ENCODE assay signal across 20 cellular contexts in genomic region chr14:68482018-68482417, GRCh38.
DNase-seq lines count a peak whose midpoint lies in the region; ATAC-seq, FAIRE-seq and TF ChIP-seq lines count a peak whose summit lies in the region.
"Had no signal": no experiment of that assay in that cellular context is flagged by ENCODE, and none has a peak within 500 bp of the region (broad histone marks: within the 10 kb centered on the region; RNA-seq: fewer than 3 reads in every experiment).

No MANE protein-coding gene starts in this region.

- no peak for ATAC-seq in CD4-positive, CD25-positive, alpha-beta regulatory T cell (ENCODE audit: low read depth in 2 of 2)
- ATAC-seq in K562 = no peak
- no peak for ATAC-seq in GM18498 (IDR thresholded peaks at IDR 0.05; ENCODE audit: unreplicated experiment)
- ATAC-seq in GM21619 (IDR thresholded peaks at IDR 0.05; ENCODE audit: unreplicated experiment) = no peak
- ATAC-seq: Panc1 had no signal

- no peaks in the 10 kb centered on the region for H3K79me2 ChIP-seq in K562 (ENCODE audit: control insufficient read depth, insufficient read depth, low read length)

- POLR2A ChIA-PET in CD4-positive, alpha-beta memory T cell (lab: Charles Lee; ENCODE audit: partially characterized antibody) = interaction anchor here (5.8 kb wide), 1 partner anchor 25 kb away, joined by 55 read pairs; no protein-coding TSS in a partner anchor
- POLR2A ChIA-PET in K562 (lab: Yijun Ruan, JAX) = no interaction called here

- peaks cover 5% of the 10 kb centered on the region for H3K36me3 Mint-ChIP-seq in CD4-positive, CD25-positive, alpha-beta regulatory T cell
- H3K36me3 Mint-ChIP-seq in CD4-positive, alpha-beta memory T cell = no peaks in the 10 kb centered on the region

- peaks cover 0 to 3% (median 0%) of the 10 kb centered on the region in 7 donors for H3K9me3 Mint-ChIP-seq in CD4-positive, CD25-positive, alpha-beta regulatory T cell
- no peaks in the 10 kb centered on the region for H3K9me3 Mint-ChIP-seq in CD4-positive, alpha-beta memory T cell

- H3K27ac Mint-ChIP-seq in CD4-positive, CD25-positive, alpha-beta regulatory T cell = peak overlapping the region; percentile 41 to 93 (median 88)
- H3K27ac Mint-ChIP-seq in CD4-positive, alpha-beta memory T cell = peak overlapping the region in 5 of 7 donors; percentile 2 to 76 (median 38)

- no peaks in the 10 kb centered on the region for H3K27me3 Mint-ChIP-seq in CD4-positive, CD25-positive, alpha-beta regulatory T cell
- H3K27me3 Mint-ChIP-seq in CD4-positive, alpha-beta memory T cell = no peaks in the 10 kb centered on the region

- no peaks in the 10 kb centered on the region for H4K20me1 ChIP-seq in K562 (replicated peaks; ENCODE audit: control insufficient read depth, insufficient read depth, low read length)
- H4K20me1 ChIP-seq: BLaER1 had no signal

- in situ Hi-C loops in K562 (cut with MboI) = no loop called here

- no peak overlapping the region for H2AFZ ChIP-seq in K562 (ENCODE audit: low read depth, low read length)

- CTCF ChIA-PET in CD4-positive, alpha-beta memory T cell (lab: Charles Lee; ENCODE audit: partially characterized antibody) = no interaction called here
- CTCF ChIA-PET in K562 (lab: Yijun Ruan, JAX; ENCODE audit: low intra/inter-chr PET ratio) = no interaction called here

- WGBS in K562 (ENCODE audit: insufficient coverage, low coverage, missing lambda C conversion rate) = 96% methylated on average over 2 of the region's 2 CpGs
- WGBS in small intestine, 3 donors = 55 to 77% (median 77%) methylated on average over 2 of the region's 2 CpGs

- TF ChIP-seq RAD21 in K562 (CRISPR knock-in tag; conservative IDR thresholded peaks at IDR 0.05 in 1 of 2, IDR thresholded peaks at IDR 0.05 in 1 of 2) = no peak

- H3K36me3 ChIP-seq in CD4-positive, CD25-positive, alpha-beta regulatory T cell (ENCODE audit: control insufficient read depth, insufficient read depth, low read length) = no peaks in the 10 kb centered on the region
- no peaks in the 10 kb centered on the region for H3K36me3 ChIP-seq in CD4-positive, alpha-beta memory T cell (ENCODE audit: insufficient read depth, low read length)
- H3K36me3 ChIP-seq in K562 (ENCODE audit: control insufficient read depth, insufficient read depth, low read length) (no peaks in the 10 kb centered on the region), small intestine (ENCODE audit: control insufficient read depth in 2 of 2, insufficient read depth in 2 of 2, low read length in 2 of 2) (no peaks in the 10 kb centered on the region)
- H3K36me3 ChIP-seq: BLaER1 had no signal

- H3K27me3 ChIP-seq in CD4-positive, CD25-positive, alpha-beta regulatory T cell (ENCODE audit: control insufficient read depth, insufficient read depth, low read length) = no peaks in the 10 kb centered on the region
- no peaks in the 10 kb centered on the region for H3K27me3 ChIP-seq in CD4-positive, alpha-beta memory T cell (ENCODE audit: insufficient read depth, low read length)
- H3K27me3 ChIP-seq in K562 (ENCODE audit: control insufficient read depth in 2 of 2, insufficient read depth in 2 of 2, low read length in 2 of 2) (no peaks in the 10 kb centered on the region), small intestine (ENCODE audit: control insufficient read depth in 2 of 2, insufficient read depth in 2 of 2, low read length in 2 of 2) (no peaks in the 10 kb centered on the region)
- H3K27me3 ChIP-seq: BLaER1 had no signal

- no TSS peak for BruUV-seq in K562 (replicated peaks; lab: Mats Ljungman, UMichigan)

- TF ChIP-seq EP300 in K562 (IDR thresholded peaks at IDR 0.05; ENCODE audit: low read length) = no peak

- TF ChIP-seq CTCF in K562 (IDR thresholded peaks at IDR 0.05 in 2 of 3, conservative IDR thresholded peaks at IDR 0.05 in 1 of 3; ENCODE audit: insufficient read depth in 2 of 3, low read depth in 1 of 3, low read length in 3 of 3) = no peak

- intact Hi-C loops in CD4-positive, alpha-beta memory T cell (cut with micrococcal nuclease) = no loop called here
- intact Hi-C loops in K562 (cut with micrococcal nuclease) = no loop called here
- intact Hi-C loops in posterior vena cava (cut with DNase I) = no loop called here

- no peak overlapping the region for H3K4me2 ChIP-seq in K562 (ENCODE audit: insufficient read depth, low read length)
- H3K4me2 ChIP-seq: BLaER1 had no signal

- peaks cover 19% of the 10 kb centered on the region for H3K4me1 ChIP-seq in CD4-positive, CD25-positive, alpha-beta regulatory T cell (ENCODE audit: control insufficient read depth, insufficient read depth, low read length, poor library complexity, severe bottlenecking)
- peaks cover 43% of the 10 kb centered on the region for H3K4me1 ChIP-seq in CD4-positive, alpha-beta memory T cell (ENCODE audit: insufficient read depth, low read length)
- H3K4me1 ChIP-seq in K562 (replicated peaks in 1 of 2; ENCODE audit: control insufficient read depth in 2 of 2, insufficient read depth in 2 of 2, low read length in 2 of 2) (peaks cover 0 to 44% of the 10 kb centered on the region in 2 experiments; a peak in 4 of 5 replicates), small intestine (ENCODE audit: control insufficient read depth in 2 of 2, insufficient read depth in 1 of 2, low read depth in 1 of 2, low read length in 1 of 2) (peaks cover 0 to 15% of the 10 kb centered on the region in 2 donors)

- H3K4me3 ChIP-seq in CD4-positive, CD25-positive, alpha-beta regulatory T cell (ENCODE audit: low read depth, low read length) = no peak overlapping the region
- no peak overlapping the region for H3K4me3 ChIP-seq in CD4-positive, alpha-beta memory T cell (ENCODE audit: low read length in 2 of 2)
- no peak overlapping the region for H3K4me3 ChIP-seq in K562
- no peak overlapping the region for H3K4me3 ChIP-seq in small intestine (ENCODE audit: low read depth in 1 of 2, low read length in 2 of 2)
- H3K4me3 ChIP-seq: BLaER1 had no signal

- DNase-seq in CD4-positive, CD25-positive, alpha-beta regulatory T cell = no peak
- DNase-seq in CD4-positive, alpha-beta memory T cell = no peak
- no peak for DNase-seq in K562 (ENCODE audit: extremely low read depth in 1 of 4, low spot score in 3 of 4)
- DNase-seq in small intestine = peak; percentile 20
- DNase-seq in posterior vena cava (ENCODE audit: low spot score) = no peak
- DNase-seq: ACHN, DMS53, GDM1, IMR-90, MV-4-11, NCI-H1105 treated with DMSO at 0.1 percent for 48 hours, NCI-H2081, NCI-H2171 treated with DMSO at 0.1 percent for 48 hours, NCI-H524 treated with DMSO at 0.1 percent for 48 hours, NCI-H82 had no signal

- H3K4me3 Mint-ChIP-seq in CD4-positive, CD25-positive, alpha-beta regulatory T cell = no peak overlapping the region
- peak overlapping the region in 2 of 8 donors; percentile 14 to 17 for H3K4me3 Mint-ChIP-seq in CD4-positive, alpha-beta memory T cell

- no peaks in the 10 kb centered on the region for H3K9me1 ChIP-seq in K562 (ENCODE audit: control insufficient read depth, insufficient read depth, low read length)

- peaks cover 8 to 60% (median 46%) of the 10 kb centered on the region in 4 donors for H3K4me1 Mint-ChIP-seq in CD4-positive, CD25-positive, alpha-beta regulatory T cell
- H3K4me1 Mint-ChIP-seq in CD4-positive, alpha-beta memory T cell = peaks cover 42 to 69% (median 55%) of the 10 kb centered on the region in 4 donors

- FAIRE-seq in K562 (lab: Jason Lieb, UNC) = no peak
- no peak for FAIRE-seq in small intestine (lab: Jason Lieb, UNC)
- FAIRE-seq: D721Med had no signal

- TF ChIP-seq POLR2A in K562 (conservative IDR thresholded peaks at IDR 0.05) = no peak

- H3K27ac ChIP-seq in CD4-positive, CD25-positive, alpha-beta regulatory T cell (ENCODE audit: insufficient read depth, low read length, poor library complexity, severe bottlenecking) = no peak overlapping the region
- no peak overlapping the region for H3K27ac ChIP-seq in CD4-positive, alpha-beta memory T cell (ENCODE audit: low read depth, low read length)
- no peak overlapping the region for H3K27ac ChIP-seq in K562 (ENCODE audit: extremely low read depth, low read depth, low read length)
- no peak overlapping the region for H3K27ac ChIP-seq in small intestine (ENCODE audit: low read depth in 1 of 2, low read length in 1 of 2)
- H3K27ac ChIP-seq: BLaER1 had no signal

- H3K9ac ChIP-seq in K562 (ENCODE audit: insufficient read depth in 1 of 2, low read depth in 2 of 2, low read length in 2 of 2) = no peak overlapping the region
- H3K9ac ChIP-seq: BLaER1 had no signal

- H3K9me3 ChIP-seq in CD4-positive, CD25-positive, alpha-beta regulatory T cell (ENCODE audit: control insufficient read depth in 2 of 2, low read length in 2 of 2) = no peaks in the 10 kb centered on the region
- no peaks in the 10 kb centered on the region for H3K9me3 ChIP-seq in CD4-positive, alpha-beta memory T cell (ENCODE audit: control insufficient read depth in 1 of 2, low read length in 2 of 2)
- H3K9me3 ChIP-seq in K562 (replicated peaks; ENCODE audit: control insufficient read depth, insufficient read depth, low read depth, low read length) (no peaks in the 10 kb centered on the region; the same call in 1 of the 2 replicates), small intestine (ENCODE audit: control insufficient read depth, low read depth) (no peaks in the 10 kb centered on the region)

TF ChIP-seq in K562, 482 proteins besides CTCF, POLR2A, EP300 and RAD21:
- TF ChIP-seq KLF13 (tag; IDR thresholded peaks at IDR 0.05; ENCODE audit: borderline replicate concordance, low read depth) = no peak
- no peak for TF ChIP-seq CBFA2T2 (conservative IDR thresholded peaks at IDR 0.05)
- TF ChIP-seq LEF1 (IDR thresholded peaks at IDR 0.05) = no peak
- no peak for TF ChIP-seq NUFIP1 (IDR thresholded peaks at IDR 0.05; ENCODE audit: partially characterized antibody)
- TF ChIP-seq THAP7 (CRISPR knock-in tag; IDR thresholded peaks at IDR 0.05) = no peak
- no peak for TF ChIP-seq HNRNPUL1 (IDR thresholded peaks at IDR 0.05; ENCODE audit: low read length)
- TF ChIP-seq CHD1 (IDR thresholded peaks at IDR 0.05; ENCODE audit: low read length) = no peak
- TF ChIP-seq COPS2 (conservative IDR thresholded peaks at IDR 0.05) = no peak
- TF ChIP-seq ATF3 (IDR thresholded peaks at IDR 0.05) = 0 out of 2 replicates have a peak, but pooled peaks have one; percentile 14
- TF ChIP-seq ATF3 (CRISPR knock-in tag; conservative IDR thresholded peaks at IDR 0.05) = no peak
